1 cellular context compared by ENCODE assay signal in the genomic region with DNA sequence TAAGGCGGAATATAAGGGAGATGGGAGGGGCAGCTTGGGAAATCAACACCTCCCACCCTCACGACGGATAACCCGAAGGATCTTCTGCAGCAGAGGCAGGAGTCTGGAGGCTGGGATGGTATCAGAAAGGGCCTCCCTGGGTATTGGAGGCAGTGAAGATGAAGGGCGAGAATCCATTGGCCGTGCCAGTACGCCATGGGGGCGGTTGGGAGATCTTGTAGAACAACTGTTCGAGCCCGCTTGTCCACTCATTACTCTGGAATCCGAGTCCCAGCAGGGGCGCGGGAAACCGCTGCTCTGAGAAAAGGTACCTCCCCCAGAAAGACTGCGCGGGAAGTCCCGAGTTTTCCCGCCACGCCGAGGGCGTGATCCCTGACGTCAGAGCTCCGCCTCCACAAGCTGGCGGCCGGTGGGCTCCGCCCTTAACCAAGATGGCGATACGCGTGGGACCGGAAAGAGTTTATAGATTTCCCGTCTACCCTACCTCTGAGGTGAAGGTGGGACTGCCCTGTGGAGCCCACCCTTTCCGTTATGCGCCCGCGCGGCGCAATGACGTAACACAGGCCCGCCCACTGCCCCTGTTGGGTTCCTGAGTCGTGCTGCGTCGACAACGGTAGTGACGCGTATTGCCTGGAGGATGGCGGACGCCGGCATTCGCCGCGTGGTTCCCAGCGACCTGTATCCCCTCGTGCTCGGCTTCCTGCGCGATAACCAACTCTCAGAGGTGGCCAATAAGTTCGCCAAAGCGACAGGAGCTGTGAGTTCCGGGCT.
TF ChIP-seq lines count a peak whose summit lies in the region.

A gene (plus strand): TSS at position 616 of the 771 bp plus-strand sequence. CDS start 22 bp downstream, at position 638.

TF ChIP-seq in HEK293, 187 proteins besides CTCF, POLR2A, EP300 and RAD21 (continued from another document and continues in another):
- TF ChIP-seq, protein P1, sequence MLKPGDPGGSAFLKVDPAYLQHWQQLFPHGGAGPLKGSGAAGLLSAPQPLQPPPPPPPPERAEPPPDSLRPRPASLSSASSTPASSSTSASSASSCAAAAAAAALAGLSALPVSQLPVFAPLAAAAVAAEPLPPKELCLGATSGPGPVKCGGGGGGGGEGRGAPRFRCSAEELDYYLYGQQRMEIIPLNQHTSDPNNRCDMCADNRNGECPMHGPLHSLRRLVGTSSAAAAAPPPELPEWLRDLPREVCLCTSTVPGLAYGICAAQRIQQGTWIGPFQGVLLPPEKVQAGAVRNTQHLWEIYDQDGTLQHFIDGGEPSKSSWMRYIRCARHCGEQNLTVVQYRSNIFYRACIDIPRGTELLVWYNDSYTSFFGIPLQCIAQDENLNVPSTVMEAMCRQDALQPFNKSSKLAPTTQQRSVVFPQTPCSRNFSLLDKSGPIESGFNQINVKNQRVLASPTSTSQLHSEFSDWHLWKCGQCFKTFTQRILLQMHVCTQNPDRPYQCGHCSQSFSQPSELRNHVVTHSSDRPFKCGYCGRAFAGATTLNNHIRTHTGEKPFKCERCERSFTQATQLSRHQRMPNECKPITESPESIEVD (tag by site-specific recombination; IDR thresholded peaks at IDR 0.05): no peak
- TF ChIP-seq ZIC2 (tag by site-specific recombination; IDR thresholded peaks at IDR 0.05) (peak; percentile 90), ZNF670 (tag by site-specific recombination; IDR thresholded peaks at IDR 0.05; ENCODE audit: low read depth) (no peak), ZNF747 (tag by site-specific recombination; IDR thresholded peaks at IDR 0.05) (no peak), ZNF23 (tag by site-specific recombination; IDR thresholded peaks at IDR 0.05; ENCODE audit: borderline replicate concordance) (no peak), SETDB1 (IDR thresholded peaks at IDR 0.05; ENCODE audit: insufficient read length, low read length) (no peak), ZNF830 (tag by site-specific recombination; IDR thresholded peaks at IDR 0.05; ENCODE audit: low read depth) (no peak), ZNF585B (tag by site-specific recombination; IDR thresholded peaks at IDR 0.05) (no peak), ZNF223 (tag by site-specific recombination; IDR thresholded peaks at IDR 0.05) (no peak), ZNF324 (tag by site-specific recombination; IDR thresholded peaks at IDR 0.05) (peak; percentile 79; the same call in 1 of the 2 replicates), ZNF521 (tag by site-specific recombination; IDR thresholded peaks at IDR 0.05) (no peak), KLF10 (tag by site-specific recombination; IDR thresholded peaks at IDR 0.05) (peak; percentile 99), YY1 (tag by site-specific recombination; IDR thresholded peaks at IDR 0.05) (peak; percentile 80), ZNF155 (tag by site-specific recombination; IDR thresholded peaks at IDR 0.05) (no peak), GLI4 (tag by site-specific recombination; IDR thresholded peaks at IDR 0.05) (no peak), HOXA7 (CRISPR knock-in tag; IDR thresholded peaks at IDR 0.05; ENCODE audit: borderline replicate concordance) (peak; percentile 89; the same call in 1 of the 2 replicates), ZNF621 (tag by site-specific recombination; IDR thresholded peaks at IDR 0.05) (no peak), HOXC10 (CRISPR knock-in tag; IDR thresholded peaks at IDR 0.05) (peak; percentile 87), ZNF350 (tag by site-specific recombination; IDR thresholded peaks at IDR 0.05) (no peak), REPIN1 (tag by site-specific recombination; IDR thresholded peaks at IDR 0.05; ENCODE audit: low read depth) (no peak), ZNF776 (tag by site-specific recombination; IDR thresholded peaks at IDR 0.05; ENCODE audit: borderline replicate concordance) (no peak), ZNF292 (tag by site-specific recombination; IDR thresholded peaks at IDR 0.05; ENCODE audit: borderline replicate concordance, low read depth) (no peak), ZSCAN30 (tag by site-specific recombination; IDR thresholded peaks at IDR 0.05) (peak; percentile 54), ZNF433 (tag by site-specific recombination; IDR thresholded peaks at IDR 0.05; ENCODE audit: low read depth) (no peak), SP3 (tag by site-specific recombination; IDR thresholded peaks at IDR 0.05) (peak; percentile 100), ZNF169 (tag by site-specific recombination; IDR thresholded peaks at IDR 0.05) (no peak), BCL11A (tag by site-specific recombination; IDR thresholded peaks at IDR 0.05; ENCODE audit: low read depth) (no peak; the same call in 1 of the 2 replicates), ZNF624 (tag by site-specific recombination; IDR thresholded peaks at IDR 0.05) (no peak), ZFP37 (tag by site-specific recombination; IDR thresholded peaks at IDR 0.05) (peak; percentile 26; the same call in 1 of the 2 replicates), IKZF3 (tag by site-specific recombination; IDR thresholded peaks at IDR 0.05) (peak; percentile 92), ZNF571 (tag by site-specific recombination; IDR thresholded peaks at IDR 0.05) (no peak), GLI2 (tag by site-specific recombination; IDR thresholded peaks at IDR 0.05; ENCODE audit: borderline replicate concordance, low read depth) (no peak), ZNF596 (tag by site-specific recombination; IDR thresholded peaks at IDR 0.05) (no peak), ZEB2 (tag by site-specific recombination; IDR thresholded peaks at IDR 0.05) (peak; percentile 99), SALL2 (tag by site-specific recombination; IDR thresholded peaks at IDR 0.05; ENCODE audit: borderline replicate concordance) (no peak)
- TF ChIP-seq, protein P2, sequence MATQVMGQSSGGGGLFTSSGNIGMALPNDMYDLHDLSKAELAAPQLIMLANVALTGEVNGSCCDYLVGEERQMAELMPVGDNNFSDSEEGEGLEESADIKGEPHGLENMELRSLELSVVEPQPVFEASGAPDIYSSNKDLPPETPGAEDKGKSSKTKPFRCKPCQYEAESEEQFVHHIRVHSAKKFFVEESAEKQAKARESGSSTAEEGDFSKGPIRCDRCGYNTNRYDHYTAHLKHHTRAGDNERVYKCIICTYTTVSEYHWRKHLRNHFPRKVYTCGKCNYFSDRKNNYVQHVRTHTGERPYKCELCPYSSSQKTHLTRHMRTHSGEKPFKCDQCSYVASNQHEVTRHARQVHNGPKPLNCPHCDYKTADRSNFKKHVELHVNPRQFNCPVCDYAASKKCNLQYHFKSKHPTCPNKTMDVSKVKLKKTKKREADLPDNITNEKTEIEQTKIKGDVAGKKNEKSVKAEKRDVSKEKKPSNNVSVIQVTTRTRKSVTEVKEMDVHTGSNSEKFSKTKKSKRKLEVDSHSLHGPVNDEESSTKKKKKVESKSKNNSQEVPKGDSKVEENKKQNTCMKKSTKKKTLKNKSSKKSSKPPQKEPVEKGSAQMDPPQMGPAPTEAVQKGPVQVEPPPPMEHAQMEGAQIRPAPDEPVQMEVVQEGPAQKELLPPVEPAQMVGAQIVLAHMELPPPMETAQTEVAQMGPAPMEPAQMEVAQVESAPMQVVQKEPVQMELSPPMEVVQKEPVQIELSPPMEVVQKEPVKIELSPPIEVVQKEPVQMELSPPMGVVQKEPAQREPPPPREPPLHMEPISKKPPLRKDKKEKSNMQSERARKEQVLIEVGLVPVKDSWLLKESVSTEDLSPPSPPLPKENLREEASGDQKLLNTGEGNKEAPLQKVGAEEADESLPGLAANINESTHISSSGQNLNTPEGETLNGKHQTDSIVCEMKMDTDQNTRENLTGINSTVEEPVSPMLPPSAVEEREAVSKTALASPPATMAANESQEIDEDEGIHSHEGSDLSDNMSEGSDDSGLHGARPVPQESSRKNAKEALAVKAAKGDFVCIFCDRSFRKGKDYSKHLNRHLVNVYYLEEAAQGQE (tag by site-specific recombination; IDR thresholded peaks at IDR 0.05): no peak; the same call in 1 of the 2 replicates
- TF ChIP-seq, protein P3, sequence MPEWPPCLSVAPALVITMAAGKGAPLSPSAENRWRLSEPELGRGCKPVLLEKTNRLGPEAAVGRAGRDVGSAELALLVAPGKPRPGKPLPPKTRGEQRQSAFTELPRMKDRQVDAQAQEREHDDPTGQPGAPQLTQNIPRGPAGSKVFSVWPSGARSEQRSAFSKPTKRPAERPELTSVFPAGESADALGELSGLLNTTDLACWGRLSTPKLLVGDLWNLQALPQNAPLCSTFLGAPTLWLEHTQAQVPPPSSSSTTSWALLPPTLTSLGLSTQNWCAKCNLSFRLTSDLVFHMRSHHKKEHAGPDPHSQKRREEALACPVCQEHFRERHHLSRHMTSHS (tag by site-specific recombination; IDR thresholded peaks at IDR 0.05): no peak
- TF ChIP-seq, protein P4, sequence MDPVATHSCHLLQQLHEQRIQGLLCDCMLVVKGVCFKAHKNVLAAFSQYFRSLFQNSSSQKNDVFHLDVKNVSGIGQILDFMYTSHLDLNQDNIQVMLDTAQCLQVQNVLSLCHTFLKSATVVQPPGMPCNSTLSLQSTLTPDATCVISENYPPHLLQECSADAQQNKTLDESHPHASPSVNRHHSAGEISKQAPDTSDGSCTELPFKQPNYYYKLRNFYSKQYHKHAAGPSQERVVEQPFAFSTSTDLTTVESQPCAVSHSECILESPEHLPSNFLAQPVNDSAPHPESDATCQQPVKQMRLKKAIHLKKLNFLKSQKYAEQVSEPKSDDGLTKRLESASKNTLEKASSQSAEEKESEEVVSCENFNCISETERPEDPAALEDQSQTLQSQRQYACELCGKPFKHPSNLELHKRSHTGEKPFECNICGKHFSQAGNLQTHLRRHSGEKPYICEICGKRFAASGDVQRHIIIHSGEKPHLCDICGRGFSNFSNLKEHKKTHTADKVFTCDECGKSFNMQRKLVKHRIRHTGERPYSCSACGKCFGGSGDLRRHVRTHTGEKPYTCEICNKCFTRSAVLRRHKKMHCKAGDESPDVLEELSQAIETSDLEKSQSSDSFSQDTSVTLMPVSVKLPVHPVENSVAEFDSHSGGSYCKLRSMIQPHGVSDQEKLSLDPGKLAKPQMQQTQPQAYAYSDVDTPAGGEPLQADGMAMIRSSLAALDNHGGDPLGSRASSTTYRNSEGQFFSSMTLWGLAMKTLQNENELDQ (tag by site-specific recombination; IDR thresholded peaks at IDR 0.05; ENCODE audit: low read depth): no peak
- TF ChIP-seq, protein P5, sequence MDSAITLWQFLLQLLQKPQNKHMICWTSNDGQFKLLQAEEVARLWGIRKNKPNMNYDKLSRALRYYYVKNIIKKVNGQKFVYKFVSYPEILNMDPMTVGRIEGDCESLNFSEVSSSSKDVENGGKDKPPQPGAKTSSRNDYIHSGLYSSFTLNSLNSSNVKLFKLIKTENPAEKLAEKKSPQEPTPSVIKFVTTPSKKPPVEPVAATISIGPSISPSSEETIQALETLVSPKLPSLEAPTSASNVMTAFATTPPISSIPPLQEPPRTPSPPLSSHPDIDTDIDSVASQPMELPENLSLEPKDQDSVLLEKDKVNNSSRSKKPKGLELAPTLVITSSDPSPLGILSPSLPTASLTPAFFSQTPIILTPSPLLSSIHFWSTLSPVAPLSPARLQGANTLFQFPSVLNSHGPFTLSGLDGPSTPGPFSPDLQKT (IDR thresholded peaks at IDR 0.05; ENCODE audit: borderline replicate concordance, low read depth, low read length): 0 out of 2 replicates have a peak, but pooled peaks have one; percentile 31
- TF ChIP-seq, protein P6, sequence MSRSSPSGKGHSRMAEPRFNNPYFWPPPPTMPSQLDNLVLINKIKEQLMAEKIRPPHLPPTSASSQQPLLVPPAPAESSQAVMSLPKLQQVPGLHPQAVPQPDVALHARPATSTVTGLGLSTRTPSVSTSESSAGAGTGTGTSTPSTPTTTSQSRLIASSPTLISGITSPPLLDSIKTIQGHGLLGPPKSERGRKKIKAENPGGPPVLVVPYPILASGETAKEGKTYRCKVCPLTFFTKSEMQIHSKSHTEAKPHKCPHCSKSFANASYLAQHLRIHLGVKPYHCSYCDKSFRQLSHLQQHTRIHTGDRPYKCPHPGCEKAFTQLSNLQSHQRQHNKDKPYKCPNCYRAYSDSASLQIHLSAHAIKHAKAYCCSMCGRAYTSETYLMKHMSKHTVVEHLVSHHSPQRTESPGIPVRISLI (tag by site-specific recombination; IDR thresholded peaks at IDR 0.05): no peak
- TF ChIP-seq, protein P7, sequence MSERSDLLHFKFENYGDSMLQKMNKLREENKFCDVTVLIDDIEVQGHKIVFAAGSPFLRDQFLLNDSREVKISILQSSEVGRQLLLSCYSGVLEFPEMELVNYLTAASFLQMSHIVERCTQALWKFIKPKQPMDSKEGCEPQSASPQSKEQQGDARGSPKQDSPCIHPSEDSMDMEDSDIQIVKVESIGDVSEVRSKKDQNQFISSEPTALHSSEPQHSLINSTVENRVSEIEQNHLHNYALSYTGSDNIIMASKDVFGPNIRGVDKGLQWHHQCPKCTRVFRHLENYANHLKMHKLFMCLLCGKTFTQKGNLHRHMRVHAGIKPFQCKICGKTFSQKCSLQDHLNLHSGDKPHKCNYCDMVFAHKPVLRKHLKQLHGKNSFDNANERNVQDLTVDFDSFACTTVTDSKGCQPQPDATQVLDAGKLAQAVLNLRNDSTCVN (tag by site-specific recombination; optimal IDR thresholded peaks at IDR 0.05): peak; percentile 50
- TF ChIP-seq, protein P8, sequence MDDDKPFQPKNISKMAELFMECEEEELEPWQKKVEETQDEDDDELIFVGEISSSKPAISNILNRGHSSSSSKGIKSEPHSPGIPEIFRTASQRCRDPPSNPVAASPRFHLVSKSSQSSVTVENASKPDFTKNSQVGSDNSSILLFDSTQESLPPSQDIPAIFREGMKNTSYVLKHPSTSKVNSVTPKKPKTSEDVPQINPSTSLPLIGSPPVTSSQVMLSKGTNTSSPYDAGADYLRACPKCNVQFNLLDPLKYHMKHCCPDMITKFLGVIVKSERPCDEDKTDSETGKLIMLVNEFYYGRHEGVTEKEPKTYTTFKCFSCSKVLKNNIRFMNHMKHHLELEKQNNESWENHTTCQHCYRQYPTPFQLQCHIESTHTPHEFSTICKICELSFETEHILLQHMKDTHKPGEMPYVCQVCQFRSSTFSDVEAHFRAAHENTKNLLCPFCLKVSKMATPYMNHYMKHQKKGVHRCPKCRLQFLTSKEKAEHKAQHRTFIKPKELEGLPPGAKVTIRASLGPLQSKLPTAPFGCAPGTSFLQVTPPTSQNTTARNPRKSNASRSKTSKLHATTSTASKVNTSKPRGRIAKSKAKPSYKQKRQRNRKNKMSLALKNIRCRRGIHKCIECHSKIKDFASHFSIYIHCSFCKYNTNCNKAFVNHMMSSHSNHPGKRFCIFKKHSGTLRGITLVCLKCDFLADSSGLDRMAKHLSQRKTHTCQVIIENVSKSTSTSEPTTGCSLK (tag by site-specific recombination; IDR thresholded peaks at IDR 0.05): no peak
- TF ChIP-seq, protein P9, sequence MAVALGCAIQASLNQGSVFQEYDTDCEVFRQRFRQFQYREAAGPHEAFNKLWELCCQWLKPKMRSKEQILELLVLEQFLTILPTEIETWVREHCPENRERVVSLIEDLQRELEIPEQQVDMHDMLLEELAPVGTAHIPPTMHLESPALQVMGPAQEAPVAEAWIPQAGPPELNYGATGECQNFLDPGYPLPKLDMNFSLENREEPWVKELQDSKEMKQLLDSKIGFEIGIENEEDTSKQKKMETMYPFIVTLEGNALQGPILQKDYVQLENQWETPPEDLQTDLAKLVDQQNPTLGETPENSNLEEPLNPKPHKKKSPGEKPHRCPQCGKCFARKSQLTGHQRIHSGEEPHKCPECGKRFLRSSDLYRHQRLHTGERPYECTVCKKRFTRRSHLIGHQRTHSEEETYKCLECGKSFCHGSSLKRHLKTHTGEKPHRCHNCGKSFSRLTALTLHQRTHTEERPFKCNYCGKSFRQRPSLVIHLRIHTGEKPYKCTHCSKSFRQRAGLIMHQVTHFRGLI (tag by site-specific recombination; IDR thresholded peaks at IDR 0.05): peak; percentile 29; the same call in 1 of the 2 replicates
